In the genomic region with DNA sequence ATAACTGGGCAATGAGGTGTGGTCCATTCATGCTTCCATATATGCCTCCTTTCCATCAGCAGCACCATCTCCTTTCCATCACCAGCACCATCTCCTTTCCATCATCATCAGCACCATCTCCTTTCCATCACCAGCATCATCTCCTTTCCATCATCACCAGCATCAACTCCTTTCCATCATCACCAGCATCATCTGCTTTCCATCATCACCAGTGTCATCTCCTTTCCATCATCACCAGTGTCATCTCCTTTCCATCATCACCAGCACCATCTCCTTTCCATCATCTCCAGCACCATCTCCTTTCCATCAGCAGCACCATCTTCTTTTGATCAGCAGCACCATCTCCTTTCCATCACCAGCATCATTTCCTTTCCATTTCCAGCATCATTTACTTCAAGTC, we compare ENCODE assay signal across 22 cellular contexts.
DNase-seq lines count a peak whose midpoint lies in the region; ATAC-seq, FAIRE-seq and TF ChIP-seq lines count a peak whose summit lies in the region.
"Had no signal": no experiment of that assay in that cellular context is flagged by ENCODE, and none has a peak within 500 bp of the region (broad histone marks: within the 10 kb centered on the region; RNA-seq: fewer than 3 reads in every experiment).

No MANE protein-coding gene starts in this region.

- H3K79me2 ChIP-seq in HepG2 (ENCODE audit: insufficient read depth, low read length): no peaks in the 10 kb centered on the region
- H3K79me2 ChIP-seq in H1 (ENCODE audit: control insufficient read depth in 1 of 2, insufficient read depth in 2 of 2, low read length in 2 of 2): no peaks in the 10 kb centered on the region

- H3K9me3 ChIP-seq in HepG2 (ENCODE audit: low read length): peaks cover 69% of the 10 kb centered on the region
- no peaks in the 10 kb centered on the region for H3K9me3 ChIP-seq in right lobe of liver
- H3K9me3 ChIP-seq in H1 (ENCODE audit: insufficient read depth in 2 of 2, low read depth in 1 of 2, low read length in 1 of 2): no peaks in the 10 kb centered on the region
- H3K9me3 ChIP-seq: A549 had no signal

- H3K27me3 ChIP-seq in HepG2 (ENCODE audit: control insufficient read depth in 1 of 2, insufficient read depth in 2 of 2, low read length in 2 of 2): no peaks in the 10 kb centered on the region
- no peaks in the 10 kb centered on the region for H3K27me3 ChIP-seq in right lobe of liver
- no peaks in the 10 kb centered on the region for H3K27me3 ChIP-seq in H1 (replicated peaks in 1 of 4; ENCODE audit: control insufficient read depth in 3 of 4, extremely low read depth in 1 of 4, insufficient read depth in 3 of 4, low read length in 3 of 4)
- H3K27me3 ChIP-seq: BLaER1 treated with 17β-estradiol and CSF1 and Interleukin-3, amounts not matched to agents 10 nM and 100 nM had no signal

- H4K5ac ChIP-seq in H1 (ENCODE audit: insufficient read length, low read depth, low read length): no peak overlapping the region

- H2BK5ac ChIP-seq in H1 (ENCODE audit: low read depth, low read length): no peak overlapping the region

- H3K18ac ChIP-seq in H1 (ENCODE audit: extremely low read depth, low read length): no peak overlapping the region

- H3K36me3 ChIP-seq in HepG2 (replicated peaks in 1 of 2; ENCODE audit: control insufficient read depth in 1 of 2, insufficient read depth in 2 of 2, low read length in 2 of 2) (no peaks in the 10 kb centered on the region), right lobe of liver (no peaks in the 10 kb centered on the region), H1 (ENCODE audit: control insufficient read depth in 2 of 4, insufficient read depth in 4 of 4, low read length in 3 of 4) (no peaks in the 10 kb centered on the region; a peak in 1 of 8 replicates)
- H3K36me3 ChIP-seq: BLaER1 treated with 17β-estradiol and CSF1 and Interleukin-3, amounts not matched to agents 10 nM and 100 nM had no signal

- no peak overlapping the region for H2AFZ ChIP-seq in HepG2 (ENCODE audit: low read length)
- no peak overlapping the region; the same call in 1 of the 2 replicates for H2AFZ ChIP-seq in H1 (ENCODE audit: low read length)

- H4K20me1 ChIP-seq in HepG2 (ENCODE audit: insufficient read depth, low read length) (no peaks in the 10 kb centered on the region), H1 (replicated peaks in 1 of 2; ENCODE audit: control insufficient read depth in 1 of 2, insufficient read depth in 2 of 2, low read length in 2 of 2) (no peaks in the 10 kb centered on the region)
- H4K20me1 ChIP-seq: BLaER1 treated with 17β-estradiol and CSF1 and Interleukin-3, amounts not matched to agents 10 nM and 100 nM had no signal

- no peak overlapping the region for H2BK20ac ChIP-seq in H1 (ENCODE audit: low read length)

- peak overlapping the region; percentile 20 for H3K56ac ChIP-seq in H1 (replicated peaks; ENCODE audit: insufficient read length, low read depth, low read length)

- H3K23ac ChIP-seq in H1 (ENCODE audit: insufficient read length): no peak overlapping the region

- no peak overlapping the region for H3K14ac ChIP-seq in H1 (ENCODE audit: insufficient read length)

- DNase-seq in HepG2 (ENCODE audit: low spot score): no peak
- no peak for DNase-seq in right lobe of liver
- DNase-seq in H1 (ENCODE audit: low read depth in 1 of 2, low spot score in 2 of 2): no peak
- no peak for DNase-seq in stimulated activated CD4-positive, alpha-beta T cell treated with anti-CD3 and anti-CD28 coated beads, Interleukin-2, amount 100 ng/mL, for 24 hours
- DNase-seq: AML-193; CD4-positive, alpha-beta T cell; CD8-positive, alpha-beta T cell; COR-L47; DMS 273 treated with DMSO at 0.1 percent for 48 hours; DMS153; DMS53; DMS79; DND-41; EL; GDM1 had no signal

- ATAC-seq in HepG2 (no peak), right lobe of liver (no peak), HG02678 (IDR thresholded peaks at IDR 0.05; ENCODE audit: unreplicated experiment) (no peak)
- ATAC-seq: A549; CD8-positive, alpha-beta T cell; GM12878 had no signal

- H2BK12ac ChIP-seq in H1 (ENCODE audit: low read depth, low read length): no peak overlapping the region

- CTCF ChIA-PET in HepG2 (lab: Yijun Ruan, JAX; ENCODE audit: low intra/inter-chr PET ratio, low total read pairs) (no interaction called here), H1 (lab: Charles Lee; ENCODE audit: partially characterized antibody) (no interaction called here)

- peak overlapping the region; percentile 79; the same call in 1 of the 2 replicates for H2AK5ac ChIP-seq in H1 (ENCODE audit: low read depth, low read length)

- H3K23me2 ChIP-seq in H1 (ENCODE audit: low read depth, low read length): peaks cover 4% of the 10 kb centered on the region; the same call in 1 of the 2 replicates

- POLR2A ChIA-PET in HepG2 (lab: Yijun Ruan, JAX) (no interaction called here), H1 (lab: Charles Lee; ENCODE audit: partially characterized antibody) (no interaction called here)

- TF ChIP-seq CTCF in HepG2 (CRISPR knock-in tag; IDR thresholded peaks at IDR 0.05) (no peak), right lobe of liver (IDR thresholded peaks at IDR 0.05) (no peak), H1 (IDR thresholded peaks at IDR 0.05; ENCODE audit: control extremely low read depth in 1 of 3, insufficient read depth in 1 of 3, low read depth in 1 of 3, low read length in 3 of 3) (no peak)

- no peak overlapping the region for H3K4ac ChIP-seq in H1 (replicated peaks; ENCODE audit: insufficient read length, low read depth, low read length)

- in situ Hi-C loops in HepG2 (cut with HindIII; ENCODE audit: extremely low pct_ligation_motif_present, low pct_unique_long_range_greater_than_20kb): no loop called here

- H4K8ac ChIP-seq in H1 (ENCODE audit: extremely low read depth, insufficient read depth, low read length): no peak overlapping the region

- H3K27ac ChIP-seq in HepG2 (ENCODE audit: extremely low read length, insufficient read depth, low read length) (no peak overlapping the region), right lobe of liver (no peak overlapping the region), H1 (ENCODE audit: low read depth, low read length) (no peak overlapping the region)
- H3K27ac ChIP-seq: 22Rv1; A549; BLaER1 treated with 17β-estradiol and CSF1 and Interleukin-3, amounts not matched to agents 10 nM and 100 nM; C4-2B had no signal

- H3K4me3 ChIP-seq in HepG2 (replicated peaks in 1 of 3; ENCODE audit: insufficient read depth in 1 of 3, low read depth in 2 of 3, low read length in 3 of 3): no peak overlapping the region
- H3K4me3 ChIP-seq in right lobe of liver: no peak overlapping the region
- H3K4me3 ChIP-seq in H1 (ENCODE audit: extremely low read depth in 1 of 4, insufficient read depth in 2 of 4, low read depth in 3 of 4, low read length in 4 of 4): no peak overlapping the region
- H3K4me3 ChIP-seq: A549; BLaER1 treated with 17β-estradiol and CSF1 and Interleukin-3, amounts not matched to agents 10 nM and 100 nM; GM12878 had no signal

- no peaks in the 10 kb centered on the region for H3K4me1 ChIP-seq in HepG2 (ENCODE audit: insufficient read depth, low read length)
- no peaks in the 10 kb centered on the region for H3K4me1 ChIP-seq in right lobe of liver
- H3K4me1 ChIP-seq in H1 (replicated peaks in 1 of 4; ENCODE audit: control insufficient read depth in 3 of 4, insufficient read depth in 4 of 4, low read length in 3 of 4): no peaks in the 10 kb centered on the region
- H3K4me1 ChIP-seq: A549; BLaER1 treated with 17β-estradiol and CSF1 and Interleukin-3, amounts not matched to agents 10 nM and 100 nM had no signal

- TF ChIP-seq EP300 in HepG2 (IDR thresholded peaks at IDR 0.05; ENCODE audit: low read depth in 2 of 2, low read length in 2 of 2) (no peak), HepG2 (CRISPR knock-in tag; IDR thresholded peaks at IDR 0.05; ENCODE audit: borderline replicate concordance) (no peak), H1 (IDR thresholded peaks at IDR 0.05; ENCODE audit: borderline replicate concordance in 1 of 2, low read depth in 2 of 2, low read length in 2 of 2) (no peak)

- H2BK15ac ChIP-seq in H1 (ENCODE audit: low read length): no peak overlapping the region

- H2BK120ac ChIP-seq in H1 (replicated peaks; ENCODE audit: low read depth, low read length): no peak overlapping the region

- intact Hi-C loops in HepG2 (cut with micrococcal nuclease; ENCODE audit: unreplicated experiment): no loop called here
- intact Hi-C loops in right lobe of liver (cut with DNase I): no loop called here

- H3K79me1 ChIP-seq in H1 (ENCODE audit: low read depth, low read length): no peaks in the 10 kb centered on the region

- TF ChIP-seq RAD21 in HepG2 (CRISPR knock-in tag; IDR thresholded peaks at IDR 0.05) (no peak), H1 (IDR thresholded peaks at IDR 0.05 in 1 of 2, conservative IDR thresholded peaks at IDR 0.05 in 1 of 2; ENCODE audit: low read depth in 2 of 2, low read length in 2 of 2) (no peak)

- TF ChIP-seq POLR2A in HepG2 (IDR thresholded peaks at IDR 0.05; ENCODE audit: insufficient read depth in 1 of 2, low read depth in 2 of 2, low read length in 2 of 2) (no peak), right lobe of liver (IDR thresholded peaks at IDR 0.05) (no peak), H1 (IDR thresholded peaks at IDR 0.05; ENCODE audit: control extremely low read depth in 1 of 2, low read depth in 2 of 2, low read length in 2 of 2) (no peak)

- no TSS peak for BruUV-seq in HepG2 (replicated peaks; lab: Mats Ljungman, UMichigan)

- no peak for FAIRE-seq in HepG2 (lab: Jason Lieb, UNC)
- no peak for FAIRE-seq in H1 (lab: Jason Lieb, UNC)
- FAIRE-seq: A549, GM12878, GM19239 had no signal

- no peak overlapping the region for H3K9ac ChIP-seq in HepG2 (ENCODE audit: insufficient read depth, low read depth, low read length)
- H3K9ac ChIP-seq in H1 (replicated peaks in 1 of 4; ENCODE audit: extremely low read depth in 1 of 4, low read depth in 3 of 4, low read length in 3 of 4): no peak overlapping the region
- H3K9ac ChIP-seq: BLaER1 treated with 17β-estradiol and CSF1 and Interleukin-3, amounts not matched to agents 10 nM and 100 nM had no signal

- no peak overlapping the region for H4K91ac ChIP-seq in H1 (replicated peaks; ENCODE audit: insufficient read length, low read length)

- H3K4me2 ChIP-seq in HepG2 (ENCODE audit: low read depth, low read length) (no peak overlapping the region), H1 (ENCODE audit: insufficient read depth in 1 of 2, low read depth in 2 of 2, low read length in 2 of 2) (no peak overlapping the region)
- H3K4me2 ChIP-seq: A549; BLaER1 treated with 17β-estradiol and CSF1 and Interleukin-3, amounts not matched to agents 10 nM and 100 nM had no signal

TF ChIP-seq in HepG2, 621 proteins besides CTCF, POLR2A, EP300 and RAD21 (continues in another document):
- TF ChIP-seq ZBTB38 (CRISPR knock-in tag; IDR thresholded peaks at IDR 0.05): no peak
- no peak for TF ChIP-seq JDP2 (CRISPR knock-in tag; IDR thresholded peaks at IDR 0.05; ENCODE audit: borderline replicate concordance)
- TF ChIP-seq ZNF260 (CRISPR knock-in tag; IDR thresholded peaks at IDR 0.05; ENCODE audit: borderline replicate concordance, low read depth): no peak
- peak; percentile 67 for TF ChIP-seq ZNF282 (IDR thresholded peaks at IDR 0.05; ENCODE audit: partially characterized antibody)

TF ChIP-seq in H1, 55 proteins besides CTCF, POLR2A, EP300 and RAD21 (continues in another document):
- TF ChIP-seq, protein P1, sequence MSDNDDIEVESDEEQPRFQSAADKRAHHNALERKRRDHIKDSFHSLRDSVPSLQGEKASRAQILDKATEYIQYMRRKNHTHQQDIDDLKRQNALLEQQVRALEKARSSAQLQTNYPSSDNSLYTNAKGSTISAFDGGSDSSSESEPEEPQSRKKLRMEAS (IDR thresholded peaks at IDR 0.05): no peak
- no peak for TF ChIP-seq SP1 (IDR thresholded peaks at IDR 0.05; ENCODE audit: low read depth, low read length)
